ENCODE assay signal across 26 cellular contexts in the genomic region with DNA sequence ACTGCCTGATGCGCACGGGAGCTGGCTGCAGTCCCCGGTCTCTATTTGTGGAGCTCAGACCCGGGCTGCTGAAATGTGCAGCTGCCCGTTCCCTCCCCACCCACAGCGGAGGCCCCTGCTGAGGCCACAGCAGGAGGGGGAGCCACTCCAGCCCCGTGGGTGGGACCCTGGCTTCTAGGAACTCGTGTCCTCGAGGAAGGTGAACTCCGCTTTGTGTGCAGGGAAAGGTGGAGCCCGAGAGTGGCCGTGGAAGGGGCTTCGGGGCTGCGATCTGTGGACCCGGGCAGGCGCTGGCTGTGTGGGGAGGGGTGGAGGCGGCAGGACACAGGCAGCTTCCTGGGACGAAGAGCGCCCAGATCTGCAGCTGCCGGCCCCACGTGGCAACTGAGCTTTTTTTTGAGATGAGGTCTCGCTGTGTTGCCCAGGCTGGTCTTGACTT. TPM values are rescaled to one million over a fixed set of nuclear protein-coding genes. Genes with fewer than 3 reads are reported as not detected.
"Had no signal": no experiment of that assay in that cellular context is flagged by ENCODE, and none has a peak within 500 bp of the region (broad histone marks: within the 10 kb centered on the region; RNA-seq: fewer than 3 reads in every experiment).

No MANE protein-coding gene starts in this region.

- H3K4me1 ChIP-seq: heart right ventricle, suprapubic skin had no signal

- H3K27ac Mint-ChIP-seq: natural killer cell; progenitor cell of endocrine pancreas; stimulated activated effector memory CD8-positive, alpha-beta T cell treated with anti-CD3 and anti-CD28 coated beads, Interleukin-12 subunit alpha, Interleukin-12 subunit beta, amount 100 ng/mL, for 72 hours; type B pancreatic cell had no signal

- H3K27me3 Mint-ChIP-seq: progenitor cell of endocrine pancreas, type B pancreatic cell had no signal

- H3K9me3 ChIP-seq: heart right ventricle, mucosa of descending colon, ovary, suprapubic skin, thyroid gland had no signal

- H3K4me1 Mint-ChIP-seq: neural crest cell; stimulated activated effector memory CD8-positive, alpha-beta T cell treated with anti-CD3 and anti-CD28 coated beads, Interleukin-12 subunit alpha, Interleukin-12 subunit beta, amount 100 ng/mL, for 72 hours had no signal

- ATAC-seq: esophagus mucosa; heart right ventricle; left lobe of liver; mucosa of descending colon; natural killer cell; right cardiac atrium; stimulated activated effector memory CD8-positive, alpha-beta T cell treated with anti-CD3 and anti-CD28 coated beads, Interleukin-12 subunit alpha, Interleukin-12 subunit beta, amount 100 ng/mL, for 72 hours; stimulated activated naive CD8-positive, alpha-beta T cell treated with anti-CD3 and anti-CD28 coated beads, Interleukin-15, Interleukin-2, amounts not matched to agents 100 U/mL and 50 U/mL, for 24 hours had no signal

- H3K4me3 Mint-ChIP-seq: natural killer cell; neural crest cell; stimulated activated effector memory CD8-positive, alpha-beta T cell treated with anti-CD3 and anti-CD28 coated beads, Interleukin-12 subunit alpha, Interleukin-12 subunit beta, amount 100 ng/mL, for 72 hours; type B pancreatic cell had no signal

- H3K36me3 Mint-ChIP-seq: natural killer cell, type B pancreatic cell had no signal

- H3K27ac ChIP-seq: heart right ventricle, ovary, suprapubic skin, thyroid gland had no signal

- H3K9me3 Mint-ChIP-seq: natural killer cell; neural crest cell; stimulated activated effector memory CD8-positive, alpha-beta T cell treated with anti-CD3 and anti-CD28 coated beads, Interleukin-12 subunit alpha, Interleukin-12 subunit beta, amount 100 ng/mL, for 72 hours; type B pancreatic cell had no signal

- H3K27me3 ChIP-seq: heart right ventricle, ovary, suprapubic skin, thyroid gland had no signal

- H3K36me3 ChIP-seq: ovary had no signal

- H3K4me3 ChIP-seq: heart right ventricle, mucosa of descending colon, ovary, suprapubic skin, thyroid gland had no signal

- FAIRE-seq: endometrium, frontal cortex, urothelium cell line had no signal

- DNase-seq: effector memory CD4-positive, alpha-beta T cell; heart right ventricle; hypothalamus; islet precursor cell; mucosa of descending colon; natural killer cell; nucleus accumbens; ovary; right cardiac atrium; stimulated activated CD4-positive, alpha-beta T cell treated with anti-CD3 and anti-CD28 coated beads, Interleukin-4, amount 100 ng/mL, for 1 hour; stimulated activated CD8-positive, alpha-beta memory T cell treated with anti-CD3 and anti-CD28 coated beads, Interleukin-4, amount 100 ng/mL, for 48 hours; stimulated activated naive CD8-positive, alpha-beta T cell treated with anti-CD3 and anti-CD28 coated beads, Interleukin-15, Interleukin-2, amounts not matched to agents 100 U/mL and 50 U/mL, for 24 hours had no signal

RNA-seq across cellular contexts. Expression of a gene that starts 10.5 kb away (rescaled TPM):
- total RNA-seq: esophagus mucosa, fibroblast of lung, frontal cortex, glomerular endothelial cell, left lobe of liver, lower leg skin, neural crest cell had no signal
- polyA plus RNA-seq: fibroblast of lung had no signal
